Comparison of ENCODE assay signal across 1 cellular context in the genomic region with DNA sequence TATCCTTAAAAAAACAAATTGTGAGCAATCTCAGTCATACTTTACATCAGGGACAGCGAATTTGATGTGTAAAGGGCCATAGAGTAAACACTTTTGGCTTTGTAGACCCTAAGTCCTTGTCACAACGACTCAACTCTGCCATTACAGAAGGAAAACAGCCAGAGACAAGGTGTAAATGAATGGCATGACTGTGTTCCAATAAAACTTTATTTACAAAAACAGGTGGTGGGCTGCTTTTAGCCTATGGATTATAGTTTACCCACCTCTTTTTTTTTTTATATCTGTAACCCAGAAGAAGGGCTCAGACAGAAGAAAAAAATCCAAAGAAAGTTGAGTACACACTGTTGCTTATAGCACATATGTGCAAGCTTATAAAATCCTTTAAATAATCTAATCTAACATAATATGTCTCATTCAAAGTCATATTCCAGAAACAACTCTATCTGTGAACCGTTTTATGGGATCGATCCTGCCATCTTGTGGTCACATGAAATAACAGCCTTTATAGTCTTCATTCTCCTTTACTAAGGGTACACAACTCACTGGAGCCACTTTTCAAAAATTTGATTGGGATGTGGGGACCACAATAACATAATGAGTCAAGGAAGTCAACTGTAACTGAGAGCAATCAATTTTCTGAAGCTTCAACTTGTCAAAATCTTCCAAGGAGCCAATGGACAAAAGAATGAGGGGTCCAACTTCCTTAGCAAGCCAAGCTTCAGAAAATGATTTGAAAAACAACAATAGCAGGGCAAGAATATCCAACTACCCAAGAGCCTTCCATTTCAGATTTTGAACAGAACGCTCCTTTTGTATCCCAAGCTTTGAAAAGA.
TF ChIP-seq lines count a peak whose summit lies in the region.

No MANE protein-coding gene starts in this region.

TF ChIP-seq in K562, 482 proteins besides CTCF, POLR2A, EP300 and RAD21 (continued from another document):
- TF ChIP-seq, protein P1, sequence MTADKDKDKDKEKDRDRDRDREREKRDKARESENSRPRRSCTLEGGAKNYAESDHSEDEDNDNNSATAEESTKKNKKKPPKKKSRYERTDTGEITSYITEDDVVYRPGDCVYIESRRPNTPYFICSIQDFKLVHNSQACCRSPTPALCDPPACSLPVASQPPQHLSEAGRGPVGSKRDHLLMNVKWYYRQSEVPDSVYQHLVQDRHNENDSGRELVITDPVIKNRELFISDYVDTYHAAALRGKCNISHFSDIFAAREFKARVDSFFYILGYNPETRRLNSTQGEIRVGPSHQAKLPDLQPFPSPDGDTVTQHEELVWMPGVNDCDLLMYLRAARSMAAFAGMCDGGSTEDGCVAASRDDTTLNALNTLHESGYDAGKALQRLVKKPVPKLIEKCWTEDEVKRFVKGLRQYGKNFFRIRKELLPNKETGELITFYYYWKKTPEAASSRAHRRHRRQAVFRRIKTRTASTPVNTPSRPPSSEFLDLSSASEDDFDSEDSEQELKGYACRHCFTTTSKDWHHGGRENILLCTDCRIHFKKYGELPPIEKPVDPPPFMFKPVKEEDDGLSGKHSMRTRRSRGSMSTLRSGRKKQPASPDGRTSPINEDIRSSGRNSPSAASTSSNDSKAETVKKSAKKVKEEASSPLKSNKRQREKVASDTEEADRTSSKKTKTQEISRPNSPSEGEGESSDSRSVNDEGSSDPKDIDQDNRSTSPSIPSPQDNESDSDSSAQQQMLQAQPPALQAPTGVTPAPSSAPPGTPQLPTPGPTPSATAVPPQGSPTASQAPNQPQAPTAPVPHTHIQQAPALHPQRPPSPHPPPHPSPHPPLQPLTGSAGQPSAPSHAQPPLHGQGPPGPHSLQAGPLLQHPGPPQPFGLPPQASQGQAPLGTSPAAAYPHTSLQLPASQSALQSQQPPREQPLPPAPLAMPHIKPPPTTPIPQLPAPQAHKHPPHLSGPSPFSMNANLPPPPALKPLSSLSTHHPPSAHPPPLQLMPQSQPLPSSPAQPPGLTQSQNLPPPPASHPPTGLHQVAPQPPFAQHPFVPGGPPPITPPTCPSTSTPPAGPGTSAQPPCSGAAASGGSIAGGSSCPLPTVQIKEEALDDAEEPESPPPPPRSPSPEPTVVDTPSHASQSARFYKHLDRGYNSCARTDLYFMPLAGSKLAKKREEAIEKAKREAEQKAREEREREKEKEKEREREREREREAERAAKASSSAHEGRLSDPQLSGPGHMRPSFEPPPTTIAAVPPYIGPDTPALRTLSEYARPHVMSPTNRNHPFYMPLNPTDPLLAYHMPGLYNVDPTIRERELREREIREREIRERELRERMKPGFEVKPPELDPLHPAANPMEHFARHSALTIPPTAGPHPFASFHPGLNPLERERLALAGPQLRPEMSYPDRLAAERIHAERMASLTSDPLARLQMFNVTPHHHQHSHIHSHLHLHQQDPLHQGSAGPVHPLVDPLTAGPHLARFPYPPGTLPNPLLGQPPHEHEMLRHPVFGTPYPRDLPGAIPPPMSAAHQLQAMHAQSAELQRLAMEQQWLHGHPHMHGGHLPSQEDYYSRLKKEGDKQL (CRISPR knock-in tag; IDR thresholded peaks at IDR 0.05; ENCODE audit: borderline replicate concordance): no peak
TF ChIP-seq in K562: peak in this region for 1.
